18 cellular contexts compared by ENCODE assay signal in genomic region chr21:43989401-43989800, GRCh38.
"Had no signal": no experiment of that assay in that cellular context is flagged by ENCODE, and none has a peak within 500 bp of the region (broad histone marks: within the 10 kb centered on the region; RNA-seq: fewer than 3 reads in every experiment).

No MANE protein-coding gene starts in this region.

- FAIRE-seq: frontal cortex, keratinocyte had no signal

- H3K27me3 ChIP-seq: ovary, sigmoid colon, vagina had no signal

- DNase-seq: cortex of kidney; effector CD4-positive, alpha-beta T cell; head of caudate nucleus; naive B cell; ovary; sigmoid colon; stimulated activated CD4-positive, alpha-beta T cell treated with anti-CD3 and anti-CD28 coated beads, Interleukin-2, amount 100 ng/mL, for 24 hours; stimulated activated CD4-positive, alpha-beta T cell treated with anti-CD3 and anti-CD28 coated beads, Interleukin-4, amount 100 ng/mL, for 4 hours; stimulated activated naive CD8-positive, alpha-beta T cell treated with anti-CD3 and anti-CD28 coated beads, Interleukin-15, Interleukin-2, amounts not matched to agents 100 U/mL and 50 U/mL, for 24 hours; trophoblast cell had no signal

- H3K27ac ChIP-seq: ovary, psoas muscle, sigmoid colon, vagina had no signal

- ATAC-seq: mucosa of descending colon; natural killer cell treated with Interleukin-12 subunit alpha and Interleukin-12 subunit beta and Interleukin-15 and Interleukin-18, amount 100 ng/mL, for 72 hours; stimulated activated memory B cell treated with anti-CD40 and anti-IgM and Interleukin-4, amounts not matched to agents 10 μg/mL and 1 μg/mL and 100 μg/mL, for 72 hours; stimulated activated naive CD8-positive, alpha-beta T cell treated with anti-CD3 and anti-CD28 coated beads, Interleukin-15, Interleukin-2, amounts not matched to agents 100 U/mL and 50 U/mL, for 24 hours had no signal

- H3K4me3 ChIP-seq: lung, mucosa of descending colon, ovary, psoas muscle, sigmoid colon, vagina had no signal

- H3K36me3 ChIP-seq: ovary, sigmoid colon, vagina had no signal

- H3K4me1 ChIP-seq: psoas muscle, sigmoid colon had no signal

- H3K9me3 ChIP-seq: mucosa of descending colon, ovary, psoas muscle, sigmoid colon, vagina had no signal
